ENCODE assay signal across 8 cellular contexts in genomic region chr17:64020068-64020766, GRCh38. TPM values are rescaled to one million over a fixed set of nuclear protein-coding genes. Genes with fewer than 3 reads are reported as not detected.
A peak's percentile ranks its signal among the peaks of the same experiment; 100 is the strongest.
DNase-seq lines count a peak whose midpoint lies in the region; ATAC-seq and TF ChIP-seq lines count a peak whose summit lies in the region.

ICAM2 (minus strand) TSS chr17:64020633; CDS start chr17:64006691, 13,942 bp downstream.

- peak within 1 kb of the TSS; percentile 99 for H3K4me3 Mint-ChIP-seq in T-helper 1 cell treated with Interleukin-12 subunit alpha and Interleukin-12 subunit beta and Interleukin-4 antibody, amounts not matched to agents 30 μg/mL and 1 μg/mL, for 36 hours

- no peak for TF ChIP-seq CTCF in lower leg skin (IDR thresholded peaks at IDR 0.05)

- no peak within 1 kb of the TSS for H3K27ac ChIP-seq in adipose tissue (ENCODE audit: low read depth, low read length)

- peak; percentile 56 for ATAC-seq in HG03095 (IDR thresholded peaks at IDR 0.05; ENCODE audit: unreplicated experiment)

- DNase-seq in lower leg skin (ENCODE audit: low spot score in 2 of 2) (peak; percentile 54 to 94), middle frontal gyrus (ENCODE audit: extremely low spot score, low spot score) (no peak), DMS114 treated with DMSO at 0.1 percent for 48 hours (lab: John Stamatoyannopoulos, UW; ENCODE audit: unreplicated experiment) (no peak)
- DNase-seq in stimulated activated CD8-positive, alpha-beta memory T cell treated with anti-CD3 and anti-CD28 coated beads, Interleukin-15, amount 100 ng/mL, for 4 hours (ENCODE audit: low read depth in 2 of 2), result peak; percentile 77 to 87

- peak within 1 kb of the TSS; percentile 3 for H3K4me3 ChIP-seq in lower leg skin (ENCODE audit: low read depth, poor library complexity, severe bottlenecking)

- in situ Hi-C loops in GM18951 (cut with MboI; ENCODE audit: low sequenced_read_pairs, unreplicated experiment), result loop anchor here (10.0 kb wide), 1 partner anchor 105 kb away; the partner anchor contains the start of genes CSHL1 and GH1

- intact Hi-C loops in lower leg skin (cut with DNase I; ENCODE audit: low total_unique reads), result loop anchor here (10.0 kb wide), 1 partner anchor 105 kb away; the partner anchor contains the start of genes CSHL1 and GH1

- H3K27me3 Mint-ChIP-seq in T-helper 1 cell treated with Interleukin-12 subunit alpha and Interleukin-12 subunit beta and Interleukin-4 antibody, amounts not matched to agents 30 μg/mL and 1 μg/mL, for 36 hours (ENCODE audit: low read depth), result no peaks in the 10 kb centered on the region

- no peaks in the 10 kb centered on the region for H3K9me3 Mint-ChIP-seq in T-helper 1 cell treated with Interleukin-12 subunit alpha and Interleukin-12 subunit beta and Interleukin-4 antibody, amounts not matched to agents 30 μg/mL and 1 μg/mL, for 36 hours

- peaks cover 7% of the 10 kb centered on the region for H3K36me3 Mint-ChIP-seq in T-helper 1 cell treated with Interleukin-12 subunit alpha and Interleukin-12 subunit beta and Interleukin-4 antibody, amounts not matched to agents 30 μg/mL and 1 μg/mL, for 36 hours (ENCODE audit: low read depth)

- TF ChIP-seq POLR2A in GM18951 (IDR thresholded peaks at IDR 0.05; ENCODE audit: extremely low read depth, insufficient read depth, insufficient read length) (peak; percentile 79), lower leg skin (IDR thresholded peaks at IDR 0.05) (no peak)

- H3K27ac Mint-ChIP-seq in T-helper 1 cell treated with Interleukin-12 subunit alpha and Interleukin-12 subunit beta and Interleukin-4 antibody, amounts not matched to agents 30 μg/mL and 1 μg/mL, for 36 hours, result peak within 1 kb of the TSS; percentile 100

- H3K4me1 Mint-ChIP-seq in T-helper 1 cell treated with Interleukin-12 subunit alpha and Interleukin-12 subunit beta and Interleukin-4 antibody, amounts not matched to agents 30 μg/mL and 1 μg/mL, for 36 hours (ENCODE audit: low read depth), result peaks cover 59% of the 10 kb centered on the region

- 11 to 19% (median 13%) methylated on average over 23 of the region's 23 CpGs for WGBS in adipose tissue, 3 donors
- 18 to 19% methylated on average over 23 of the region's 23 CpGs for WGBS in lower leg skin, 2 donors

RNA-seq across cellular contexts. Expression of gene ICAM2, which starts in this region (rescaled TPM):
- 10 to 100 TPM; 13.0 to 87.0 (median 63.9) TPM for polyA plus RNA-seq in adipose tissue
- total RNA-seq in lower leg skin, result 10 to 100 TPM; 11.5 to 26.8 (median 19.9) TPM

Comparison
In these comparisons a context has a peak if more than half of its experiments do, and no peak if none do; other contexts are left out.
1. DNase-seq: peak in lower leg skin (2 of 2) and stimulated activated CD8-positive, alpha-beta memory T cell treated with anti-CD3 and anti-CD28 coated beads, Interleukin-15, amount 100 ng/mL, for 4 hours (2 of 2); none in middle frontal gyrus (single experiment) and DMS114 treated with DMSO at 0.1 percent for 48 hours (single experiment).